ENCODE assay signal across 1 cellular context in the genomic region with DNA sequence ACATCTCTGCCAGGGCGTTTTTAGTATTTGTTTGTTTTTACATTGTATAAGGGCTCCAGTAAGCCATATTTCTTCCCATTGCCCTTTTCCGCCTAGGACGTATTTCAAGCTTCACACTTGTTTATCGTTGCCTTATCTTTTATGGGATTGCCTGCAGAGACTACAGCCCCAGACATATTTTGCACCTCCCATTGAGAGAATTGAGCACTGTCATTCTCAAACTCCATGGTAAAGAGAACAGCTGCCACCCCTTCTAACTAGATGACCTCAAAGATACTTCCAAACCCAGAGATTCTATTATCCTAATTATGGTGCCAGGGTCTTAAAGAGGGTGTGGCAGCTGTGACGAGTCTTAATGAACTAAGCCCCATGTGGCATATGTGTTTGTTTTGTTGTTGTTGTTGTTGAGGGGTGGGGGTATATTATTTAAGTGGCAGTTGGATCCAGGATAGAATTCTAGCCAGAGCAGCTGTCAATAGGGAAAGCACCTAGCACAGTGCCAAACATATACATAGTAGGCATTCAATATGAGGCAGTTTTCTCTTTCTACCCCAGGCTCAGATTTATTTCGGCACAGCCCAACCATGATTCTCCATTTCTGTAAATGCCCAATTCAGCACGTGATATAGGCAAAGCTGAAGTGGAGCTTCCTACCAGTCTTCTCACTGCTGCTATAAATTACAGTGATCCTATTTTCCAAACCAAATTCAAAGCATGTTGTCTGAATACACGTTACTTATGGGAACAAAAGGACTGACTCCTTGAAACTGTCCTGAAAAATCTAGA.
TF ChIP-seq lines count a peak whose summit lies in the region.

No MANE protein-coding gene starts in this region.

TF ChIP-seq in GM23338, 12 proteins besides CTCF, POLR2A, EP300 and RAD21 (continued from another document):
- TF ChIP-seq ETS1 (IDR thresholded peaks at IDR 0.05) (no peak), EZH2 (IDR thresholded peaks at IDR 0.05; ENCODE audit: low read depth, unreplicated experiment) (no peak), NANOG (IDR thresholded peaks at IDR 0.05; ENCODE audit: borderline replicate concordance) (no peak), STAT1 (IDR thresholded peaks at IDR 0.05; ENCODE audit: unreplicated experiment) (no peak)
